Comparison of ENCODE assay signal across 9 cellular contexts in the genomic region with DNA sequence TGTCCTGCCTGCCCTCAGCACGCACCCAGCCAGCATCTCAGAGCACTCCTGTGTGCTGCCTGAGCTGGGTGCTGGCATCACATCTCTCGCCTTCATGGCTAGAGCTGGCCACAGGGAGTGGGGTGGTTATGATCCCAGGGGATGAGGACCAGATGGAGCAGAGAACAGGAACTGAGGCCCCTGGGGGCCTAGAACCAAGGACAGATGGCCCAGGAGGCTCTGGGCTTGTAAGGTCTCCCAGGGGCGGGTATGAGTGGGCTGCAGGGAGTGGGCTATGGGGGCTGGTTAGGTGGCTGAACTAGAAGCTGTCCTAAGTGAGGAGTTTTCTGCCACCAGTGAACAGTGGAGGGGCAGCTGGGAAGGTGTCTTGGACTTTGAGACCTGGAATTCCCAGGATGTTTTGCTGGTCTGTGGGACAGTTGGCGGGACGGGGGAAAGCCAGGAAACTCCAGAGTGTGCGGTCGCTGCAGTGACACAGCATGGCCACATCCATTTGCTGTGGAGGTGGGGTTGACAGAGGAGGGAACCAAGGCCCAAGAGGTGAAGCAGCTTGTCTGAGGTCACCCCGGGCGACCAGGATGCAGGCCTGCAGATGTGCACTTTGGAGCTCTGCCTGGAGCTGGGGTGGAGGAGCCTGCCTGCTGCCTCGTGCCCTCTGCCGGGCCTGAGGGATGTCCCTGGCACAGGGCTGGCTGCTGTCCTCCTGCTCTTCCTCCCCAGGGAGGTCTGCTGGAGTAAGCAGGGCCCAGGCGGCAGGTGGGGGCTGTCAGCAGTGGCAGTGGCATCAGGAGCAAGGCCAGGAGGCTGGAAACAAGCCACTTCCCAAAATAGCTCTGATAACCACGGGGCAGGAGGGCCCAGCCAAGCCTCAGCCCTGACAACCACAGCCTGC. TPM values are rescaled to one million over a fixed set of nuclear protein-coding genes. Genes with fewer than 3 reads are reported as not detected.
A peak's percentile ranks its signal among the peaks of the same experiment; 100 is the strongest.
DNase-seq lines count a peak whose midpoint lies in the region; ATAC-seq and TF ChIP-seq lines count a peak whose summit lies in the region.
"Not testable (repeated sequence)": the region's sequence is repeated elsewhere in the genome, so short reads cannot be mapped to it uniquely, and the experiment has no call there.
"Had no signal": no experiment of that assay in that cellular context is flagged by ENCODE, and none has a peak within 500 bp of the region (broad histone marks: within the 10 kb centered on the region; RNA-seq: fewer than 3 reads in every experiment).

No MANE protein-coding gene starts in this region.

- DNase-seq in T-helper 17 cell, result not testable (repeated sequence)
- DNase-seq in cerebellum (ENCODE audit: low spot score) (peak; percentile 44), Right ventricle myocardium inferior (ENCODE audit: missing footprints) (peak; percentile 88), islet precursor cell (peak; percentile 23), myocyte (ENCODE audit: low read depth) (peak; percentile 88)

- CTCF ChIA-PET in HEK293 (lab: Yijun Ruan, JAX), result not testable (repeated sequence)

- ATAC-seq in T-helper 17 cell, result not testable (repeated sequence)
- peak; percentile 93 for ATAC-seq in Right ventricle myocardium inferior

- H3K36me3 ChIP-seq in HEK293 (ENCODE audit: control insufficient read depth in 2 of 2, insufficient read depth in 1 of 2, low read length in 2 of 2); skeletal muscle tissue (ENCODE audit: control insufficient read depth in 3 of 3, insufficient read depth in 3 of 3, low read length in 3 of 3): not testable (repeated sequence)

- not testable (repeated sequence) for H3K4me3 Mint-ChIP-seq in T-helper 17 cell

- not testable (repeated sequence) for H3K4me1 ChIP-seq in HEK293 (ENCODE audit: control insufficient read depth, insufficient read depth, low read length); skeletal muscle tissue (ENCODE audit: control insufficient read depth in 3 of 3, insufficient read depth in 3 of 3, low read length in 3 of 3)

- peak overlapping the region; percentile 19 for H3K27ac Mint-ChIP-seq in T-helper 17 cell

- not testable (repeated sequence) for H3K27ac ChIP-seq in HEK293 (ENCODE audit: extremely low read depth, low read depth, low read length)
- peak overlapping the region; percentile 30 for H3K27ac ChIP-seq in skeletal muscle tissue (ENCODE audit: low read depth, low read length)

- not testable (repeated sequence) for TF ChIP-seq CTCF in HEK293 (tag by site-specific recombination; IDR thresholded peaks at IDR 0.05)

- not testable (repeated sequence) for H3K4me1 Mint-ChIP-seq in T-helper 17 cell

- not testable (repeated sequence) for H3K9ac ChIP-seq in skeletal muscle tissue (ENCODE audit: low read depth in 1 of 3, low read length in 3 of 3)

- not testable (repeated sequence) for H3K9me3 ChIP-seq in HEK293 (ENCODE audit: control insufficient read depth, insufficient read depth, low read depth, low read length); T-helper 17 cell (ENCODE audit: control insufficient read depth, low read length, poor library complexity, severe bottlenecking); skeletal muscle tissue (ENCODE audit: control insufficient read depth in 3 of 3, low read length in 3 of 3)

- H3K36me3 Mint-ChIP-seq in T-helper 17 cell (ENCODE audit: low read depth), result not testable (repeated sequence)

- H3K27me3 ChIP-seq in skeletal muscle tissue (ENCODE audit: control insufficient read depth in 3 of 3, insufficient read depth in 3 of 3, low read length in 3 of 3), result not testable (repeated sequence)

- not testable (repeated sequence) for H3K27me3 Mint-ChIP-seq in T-helper 17 cell

- intact Hi-C loops in Right ventricle myocardium inferior (cut with DNase I), result not testable (repeated sequence)

- POLR2A ChIA-PET in HEK293 (lab: Yijun Ruan, JAX), result not testable (repeated sequence)

- not testable (repeated sequence) for H3K4me3 ChIP-seq in HEK293 (ENCODE audit: low read depth, low read length); skeletal muscle tissue (ENCODE audit: low read length in 3 of 3)

TF ChIP-seq in HEK293, 187 proteins besides CTCF, POLR2A, EP300 and RAD21:
- TF ChIP-seq, protein P1, sequence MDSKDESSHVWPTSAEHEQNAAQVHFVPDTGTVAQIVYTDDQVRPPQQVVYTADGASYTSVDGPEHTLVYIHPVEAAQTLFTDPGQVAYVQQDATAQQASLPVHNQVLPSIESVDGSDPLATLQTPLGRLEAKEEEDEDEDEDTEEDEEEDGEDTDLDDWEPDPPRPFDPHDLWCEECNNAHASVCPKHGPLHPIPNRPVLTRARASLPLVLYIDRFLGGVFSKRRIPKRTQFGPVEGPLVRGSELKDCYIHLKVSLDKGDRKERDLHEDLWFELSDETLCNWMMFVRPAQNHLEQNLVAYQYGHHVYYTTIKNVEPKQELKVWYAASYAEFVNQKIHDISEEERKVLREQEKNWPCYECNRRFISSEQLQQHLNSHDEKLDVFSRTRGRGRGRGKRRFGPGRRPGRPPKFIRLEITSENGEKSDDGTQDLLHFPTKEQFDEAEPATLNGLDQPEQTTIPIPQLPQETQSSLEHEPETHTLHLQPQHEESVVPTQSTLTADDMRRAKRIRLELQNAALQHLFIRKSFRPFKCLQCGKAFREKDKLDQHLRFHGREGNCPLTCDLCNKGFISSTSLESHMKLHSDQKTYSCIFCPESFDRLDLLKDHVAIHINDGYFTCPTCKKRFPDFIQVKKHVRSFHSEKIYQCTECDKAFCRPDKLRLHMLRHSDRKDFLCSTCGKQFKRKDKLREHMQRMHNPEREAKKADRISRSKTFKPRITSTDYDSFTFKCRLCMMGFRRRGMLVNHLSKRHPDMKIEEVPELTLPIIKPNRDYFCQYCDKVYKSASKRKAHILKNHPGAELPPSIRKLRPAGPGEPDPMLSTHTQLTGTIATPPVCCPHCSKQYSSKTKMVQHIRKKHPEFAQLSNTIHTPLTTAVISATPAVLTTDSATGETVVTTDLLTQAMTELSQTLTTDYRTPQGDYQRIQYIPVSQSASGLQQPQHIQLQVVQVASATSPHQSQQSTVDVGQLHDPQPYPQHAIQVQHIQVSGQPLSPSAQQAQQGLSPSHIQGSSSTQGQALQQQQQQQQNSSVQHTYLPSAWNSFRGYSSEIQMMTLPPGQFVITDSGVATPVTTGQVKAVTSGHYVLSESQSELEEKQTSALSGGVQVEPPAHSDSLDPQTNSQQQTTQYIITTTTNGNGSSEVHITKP (tag by site-specific recombination; IDR thresholded peaks at IDR 0.05), result peak; percentile 58

RNA-seq across cellular contexts. Expression of a gene that starts 16.3 kb away (rescaled TPM):
- total RNA-seq in T-helper 17 cell (1 to 10 TPM; 1.4 to 1.9 TPM), cerebellum (6.4 TPM), Right ventricle myocardium inferior (0.14 TPM), myocyte (0.16 and 0.53 TPM in 2 replicates), skeletal muscle tissue (0.52 TPM)
- 2.2 TPM for polyA plus RNA-seq in myocyte (2012)
- total RNA-seq: HT-29 had no signal
- polyA plus RNA-seq: CD14-positive monocyte had no signal
